Comparison of ENCODE assay signal across 27 cellular contexts in the genomic region with DNA sequence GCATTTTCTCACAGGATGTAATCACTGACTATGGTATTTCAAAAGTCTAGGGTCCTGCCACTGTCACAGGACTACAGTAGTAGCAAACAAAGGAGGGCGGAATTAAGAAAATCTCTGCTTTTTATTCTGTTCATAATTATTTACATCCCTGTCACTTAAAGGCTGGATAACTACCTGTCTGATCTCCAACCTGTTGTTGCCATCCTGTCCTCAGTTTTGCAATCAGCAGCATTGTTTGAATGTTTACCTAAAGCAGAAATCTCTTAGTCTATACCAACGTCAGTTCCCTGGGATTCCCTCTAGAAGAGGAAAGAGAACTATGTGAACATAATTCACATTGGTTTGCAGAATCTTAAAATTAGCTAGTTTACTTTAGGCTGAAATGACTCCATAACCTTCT.
"Had no signal": no experiment of that assay in that cellular context is flagged by ENCODE, and none has a peak within 500 bp of the region (broad histone marks: within the 10 kb centered on the region; RNA-seq: fewer than 3 reads in every experiment).

No MANE protein-coding gene starts in this region.

- H3K4me1 Mint-ChIP-seq: activated CD4-positive, alpha-beta T cell treated with anti-CD3 and anti-CD28 coated beads, Interleukin-2, amount 10 ng/mL, durations not matched to agents 24 days and 14 days; activated naive CD8-positive, alpha-beta T cell treated with anti-CD3 and anti-CD28 coated beads, Interleukin-2, amount 10 ng/mL, durations not matched to agents 7 days and 5 days; memory B cell had no signal

- H3K36me3 ChIP-seq: ascending aorta, brain microvascular endothelial cell, heart left ventricle, right lobe of liver, tibial nerve had no signal

- H3K36me3 Mint-ChIP-seq: activated CD4-positive, alpha-beta memory T cell treated with anti-CD3 and anti-CD28 coated beads for 36 hours; activated naive CD8-positive, alpha-beta T cell treated with anti-CD3 and anti-CD28 coated beads, Interleukin-2, amount 10 ng/mL, durations not matched to agents 7 days and 5 days; immature natural killer cell; memory B cell; naive thymus-derived CD8-positive, alpha-beta T cell had no signal

- H3K27ac ChIP-seq: ascending aorta, brain microvascular endothelial cell, coronary artery, right lobe of liver, tibial nerve had no signal

- H3K4me3 Mint-ChIP-seq: activated CD4-positive, alpha-beta memory T cell treated with anti-CD3 and anti-CD28 coated beads for 36 hours; activated CD4-positive, alpha-beta T cell treated with anti-CD3 and anti-CD28 coated beads, Interleukin-2, amount 10 ng/mL, durations not matched to agents 24 days and 14 days; activated naive CD4-positive, alpha-beta T cell treated with anti-CD3 and anti-CD28 coated beads for 36 hours; activated naive CD8-positive, alpha-beta T cell treated with anti-CD3 and anti-CD28 coated beads, Interleukin-2, amount 10 ng/mL, durations not matched to agents 7 days and 5 days; activated T-helper 1 cell treated with anti-CD3 and anti-CD28 coated beads, Interleukin-12 subunit alpha, Interleukin-12 subunit beta, Interleukin-2, Interleukin-4 antibody, amounts not matched to agents 30 ng/mL and 10 ng/mL and 1 ng/mL, durations not matched to agents 14 hours and 24 hours and 36 hours; effector memory CD8-positive, alpha-beta T cell; memory B cell; naive thymus-derived CD8-positive, alpha-beta T cell had no signal

- H3K27me3 ChIP-seq: ascending aorta, brain microvascular endothelial cell, heart left ventricle, right lobe of liver, tibial nerve had no signal

- H3K9me3 ChIP-seq: ascending aorta, heart left ventricle, right lobe of liver, tibial nerve had no signal

- H3K4me3 ChIP-seq: ascending aorta, coronary artery, heart left ventricle, right lobe of liver, tibial nerve had no signal

- H3K9me3 Mint-ChIP-seq: activated CD4-positive, alpha-beta memory T cell treated with anti-CD3 and anti-CD28 coated beads for 36 hours; activated CD4-positive, alpha-beta T cell treated with anti-CD3 and anti-CD28 coated beads, Interleukin-2, amount 10 ng/mL, durations not matched to agents 24 days and 14 days; activated naive CD4-positive, alpha-beta T cell treated with anti-CD3 and anti-CD28 coated beads for 36 hours; activated naive CD8-positive, alpha-beta T cell treated with anti-CD3 and anti-CD28 coated beads, Interleukin-2, amount 10 ng/mL, durations not matched to agents 7 days and 5 days; activated T-helper 1 cell treated with anti-CD3 and anti-CD28 coated beads, Interleukin-12 subunit alpha, Interleukin-12 subunit beta, Interleukin-2, Interleukin-4 antibody, amounts not matched to agents 30 ng/mL and 10 ng/mL and 1 ng/mL, durations not matched to agents 14 hours and 24 hours and 36 hours; effector memory CD8-positive, alpha-beta T cell; immature natural killer cell; memory B cell had no signal

- H3K27ac Mint-ChIP-seq: activated CD4-positive, alpha-beta memory T cell treated with anti-CD3 and anti-CD28 coated beads for 36 hours; activated CD4-positive, alpha-beta T cell treated with anti-CD3 and anti-CD28 coated beads, Interleukin-2, amount 10 ng/mL, durations not matched to agents 24 days and 14 days; activated naive CD4-positive, alpha-beta T cell treated with anti-CD3 and anti-CD28 coated beads for 36 hours; activated naive CD8-positive, alpha-beta T cell treated with anti-CD3 and anti-CD28 coated beads, Interleukin-2, amount 10 ng/mL, durations not matched to agents 7 days and 5 days; activated T-helper 1 cell treated with anti-CD3 and anti-CD28 coated beads, Interleukin-12 subunit alpha, Interleukin-12 subunit beta, Interleukin-2, Interleukin-4 antibody, amounts not matched to agents 30 ng/mL and 10 ng/mL and 1 ng/mL, durations not matched to agents 14 hours and 24 hours and 36 hours; effector memory CD8-positive, alpha-beta T cell; immature natural killer cell; memory B cell; naive thymus-derived CD8-positive, alpha-beta T cell had no signal

- ATAC-seq: effector memory CD8-positive, alpha-beta T cell; heart left ventricle; left colon; naive thymus-derived CD8-positive, alpha-beta T cell; right lobe of liver had no signal

- H3K27me3 Mint-ChIP-seq: activated CD4-positive, alpha-beta memory T cell treated with anti-CD3 and anti-CD28 coated beads for 36 hours; activated CD4-positive, alpha-beta T cell treated with anti-CD3 and anti-CD28 coated beads, Interleukin-2, amount 10 ng/mL, durations not matched to agents 24 days and 14 days; progenitor cell of endocrine pancreas had no signal

- DNase-seq: activated CD4-positive, alpha-beta memory T cell treated with anti-CD3 and anti-CD28 coated beads for 36 hours; activated CD4-positive, alpha-beta T cell treated with anti-CD3 and anti-CD28 coated beads, Interleukin-2, amount 10 ng/mL, durations not matched to agents 24 days and 14 days; activated CD4-positive, CD25-positive, alpha-beta regulatory T cell treated with anti-CD3 and anti-CD28 coated beads, Interleukin-2, amount 50 U/mL, for 72 hours; activated CD8-positive, alpha-beta memory T cell treated with anti-CD3 and anti-CD28 coated beads, Interleukin-2, amount 50 U/mL, for 4 hours; activated effector memory CD4-positive, alpha-beta T cell treated with anti-CD3 and anti-CD28 coated beads, Interleukin-2, amount 50 U/mL, for 16 hours; activated naive CD4-positive, alpha-beta T cell treated with anti-CD3 and anti-CD28 coated beads for 36 hours; activated naive CD8-positive, alpha-beta T cell treated with anti-CD3 and anti-CD28 coated beads, Interleukin-2, amount 10 ng/mL, durations not matched to agents 7 days and 5 days; activated T-cell treated with anti-CD3 and anti-CD28 coated beads, Interleukin-2, amount 50 U/mL, for 1 hour; brain microvascular endothelial cell; effector memory CD8-positive, alpha-beta T cell; erythroblast; heart left ventricle; hypothalamus; immature natural killer cell; kidney; left colon; naive thymus-derived CD8-positive, alpha-beta T cell; right lobe of liver; stimulated activated CD4-positive, alpha-beta T cell treated with anti-CD3 and anti-CD28 coated beads, Interleukin-2, amount 100 ng/mL, for 48 hours; stimulated activated naive CD4-positive, alpha-beta T cell treated with Interleukin-2 at 50 U/mL for 16 hours; T-helper 2 cell had no signal
